In genomic region chr13:44762946-44763345, GRCh38 we compare ENCODE assay signal across 24 cellular contexts.
A peak's percentile ranks its signal among the peaks of the same experiment; 100 is the strongest.
DNase-seq lines count a peak whose midpoint lies in the region; ATAC-seq, FAIRE-seq and TF ChIP-seq lines count a peak whose summit lies in the region.
"Had no signal": no experiment of that assay in that cellular context is flagged by ENCODE, and none has a peak within 500 bp of the region (broad histone marks: within the 10 kb centered on the region; RNA-seq: fewer than 3 reads in every experiment).

No MANE protein-coding gene starts in this region.

- TF ChIP-seq POLR2A in Peyer's patch (IDR thresholded peaks at IDR 0.05) (no peak), transverse colon (IDR thresholded peaks at IDR 0.05) (no peak), gastrocnemius medialis (IDR thresholded peaks at IDR 0.05) (no peak)

- ATAC-seq in esophagus mucosa (peak; percentile 14), gastrocnemius medialis (no peak), HG03442 (IDR thresholded peaks at IDR 0.05; ENCODE audit: unreplicated experiment) (no peak)
- ATAC-seq: K562, SK-N-SH treated with all-trans-retinoic acid at 6 μM for 48 hours had no signal

- FAIRE-seq in keratinocyte (lab: Jason Lieb, UNC), result peak; percentile 56
- FAIRE-seq: HepG2, K562, RCC 7860 had no signal

- H3K4me1 ChIP-seq in Peyer's patch, result peaks cover 0 to 42% (median 0%) of the 10 kb centered on the region in 4 donors
- H3K4me1 ChIP-seq in keratinocyte (ENCODE audit: control insufficient read depth, extremely low read depth, insufficient read depth, low read length), result peaks cover 54% of the 10 kb centered on the region
- H3K4me1 ChIP-seq in transverse colon, result peaks cover 7 to 72% (median 36%) of the 10 kb centered on the region in 4 donors
- peaks cover 26 to 29% of the 10 kb centered on the region in 2 donors for H3K4me1 ChIP-seq in gastrocnemius medialis

- 69 to 76% methylated on average over 1 of the region's 1 CpG for WGBS in transverse colon (ENCODE audit: low coverage in 1 of 2), 2 donors

- intact Hi-C loops in transverse colon (cut with DNase I; ENCODE audit: low total_unique reads), result no loop called here
- intact Hi-C loops in gastrocnemius medialis (cut with DNase I; ENCODE audit: low total_unique reads), result loop anchor here (5.0 to 10.0 kb wide), 2 partner anchors 209 to 278 kb away; no protein-coding TSS in a partner anchor

- H3K27ac ChIP-seq in Peyer's patch (peak overlapping the region in 3 of 4 donors; percentile 51 to 83 (median 81)), keratinocyte (ENCODE audit: control insufficient read depth, insufficient read depth, low read length) (no peak overlapping the region), transverse colon (peak overlapping the region; percentile 84 to 89 (median 86)), gastrocnemius medialis (no peak overlapping the region)

- in situ Hi-C loops in transverse colon (cut with MboI; ENCODE audit: low pct_ligation_motif_present in 1 of 4, low pct_unique_long_range_greater_than_20kb in 1 of 4, low sequenced_read_pairs in 3 of 4), result no loop called here
- in situ Hi-C loops in gastrocnemius medialis (cut with MboI; ENCODE audit: low sequenced_read_pairs in 4 of 4), result no loop called here

- no peak for TF ChIP-seq EP300 in transverse colon (IDR thresholded peaks at IDR 0.05; ENCODE audit: low read depth)

- dilution Hi-C loops in keratinocyte (cut with MboI; ENCODE audit: extremely low pct_ligation_motif_present, low sequenced_read_pairs), result no loop called here

- no peaks in the 10 kb centered on the region for H3K9me1 ChIP-seq in keratinocyte (ENCODE audit: control insufficient read depth, extremely low read depth, insufficient read depth, low read length)

- H3K27me3 ChIP-seq in Peyer's patch (no peaks in the 10 kb centered on the region), keratinocyte (ENCODE audit: control insufficient read depth, extremely low read depth, insufficient read depth, low read length) (no peaks in the 10 kb centered on the region), transverse colon (no peaks in the 10 kb centered on the region), gastrocnemius medialis (no peaks in the 10 kb centered on the region)
- H3K27me3 ChIP-seq: MG63 had no signal

- TF ChIP-seq CTCF in Peyer's patch (IDR thresholded peaks at IDR 0.05) (no peak), keratinocyte (optimal IDR thresholded peaks at IDR 0.05 in 1 of 3, IDR thresholded peaks at IDR 0.05 in 1 of 3, conservative IDR thresholded peaks at IDR 0.05 in 1 of 3; ENCODE audit: extremely low read depth in 1 of 3, insufficient read depth in 2 of 3, low read length in 3 of 3) (no peak), transverse colon (IDR thresholded peaks at IDR 0.05) (no peak), gastrocnemius medialis (IDR thresholded peaks at IDR 0.05 in 4 of 5, conservative IDR thresholded peaks at IDR 0.05 in 1 of 5) (no peak), GM20000 (IDR thresholded peaks at IDR 0.05; ENCODE audit: extremely low read depth, missing control alignments) (no peak)

- no peak for DNase-seq in Peyer's patch
- DNase-seq in keratinocyte (ENCODE audit: low read depth, low spot score), result no peak
- no peak for DNase-seq in transverse colon
- no peak for DNase-seq in LoVo (ENCODE audit: low spot score)
- DNase-seq in gastrocnemius medialis, result no peak
- no peak for DNase-seq in GM20000 (ENCODE audit: low spot score)
- DNase-seq: CD4-positive, alpha-beta memory T cell; COR-L47; DMS 273 treated with DMSO at 0.1 percent for 48 hours; DMS79; EL; GDM1; NCI-H2029; NCI-H2227 treated with DMSO at 0.1 percent for 48 hours; NCI-H510A; NCI-H69 had no signal

- H3K4me3 ChIP-seq in Peyer's patch (no peak overlapping the region), keratinocyte (ENCODE audit: control insufficient read depth in 2 of 3, extremely low read depth in 1 of 3, insufficient read depth in 2 of 3, low read depth in 1 of 3, low read length in 3 of 3) (no peak overlapping the region), transverse colon (no peak overlapping the region), gastrocnemius medialis (no peak overlapping the region)
- H3K4me3 ChIP-seq: GM12878, K562, MG63 had no signal

- no peaks in the 10 kb centered on the region for H3K79me2 ChIP-seq in keratinocyte (ENCODE audit: control insufficient read depth, insufficient read depth, low read length)

- no peak overlapping the region for H3K9ac ChIP-seq in keratinocyte (ENCODE audit: control insufficient read depth, extremely low read depth, insufficient read depth, low read length)

- H3K9me3 ChIP-seq in Peyer's patch (no peaks in the 10 kb centered on the region), keratinocyte (ENCODE audit: control insufficient read depth, low read depth, low read length) (no peaks in the 10 kb centered on the region), transverse colon (no peaks in the 10 kb centered on the region), gastrocnemius medialis (no peaks in the 10 kb centered on the region)
- H3K9me3 ChIP-seq: MG63 had no signal

- no peak overlapping the region for H3K4me2 ChIP-seq in keratinocyte (ENCODE audit: control insufficient read depth, extremely low read depth, insufficient read depth, low read depth, low read length)

- no peak overlapping the region for H2AFZ ChIP-seq in keratinocyte (ENCODE audit: control insufficient read depth, low read length)

- H3K36me3 ChIP-seq in Peyer's patch, result no peaks in the 10 kb centered on the region
- no peaks in the 10 kb centered on the region for H3K36me3 ChIP-seq in keratinocyte (ENCODE audit: control insufficient read depth in 2 of 2, extremely low read depth in 1 of 2, insufficient read depth in 2 of 2, low read length in 2 of 2)
- H3K36me3 ChIP-seq in transverse colon, result no peaks in the 10 kb centered on the region
- H3K36me3 ChIP-seq in gastrocnemius medialis, result no peaks in the 10 kb centered on the region
- H3K36me3 ChIP-seq: MG63 had no signal

- no peaks in the 10 kb centered on the region for H4K20me1 ChIP-seq in keratinocyte (ENCODE audit: control insufficient read depth, extremely low read depth, insufficient read depth, low read length)

Comparison
In these comparisons a context has a peak if more than half of its experiments do, and no peak if none do; other contexts are left out.
1. H3K27ac ChIP-seq: peak in Peyer's patch (3 of 4) and transverse colon (4 of 4); none in keratinocyte (single experiment) and gastrocnemius medialis (0 of 4).